Comparison of ENCODE assay signal across 10 cellular contexts in genomic region chr1:165629848-165630628, GRCh38. TPM values are rescaled to one million over a fixed set of nuclear protein-coding genes. Genes with fewer than 3 reads are reported as not detected.
DNase-seq lines count a peak whose midpoint lies in the region; ATAC-seq and TF ChIP-seq lines count a peak whose summit lies in the region.
"Had no signal": no experiment of that assay in that cellular context is flagged by ENCODE, and none has a peak within 500 bp of the region (broad histone marks: within the 10 kb centered on the region; RNA-seq: fewer than 3 reads in every experiment).

No MANE protein-coding gene starts in this region.

- no peaks in the 10 kb centered on the region for H3K27me3 ChIP-seq in lower lobe of right lung (ENCODE audit: low read depth)

- in situ Hi-C loops in astrocyte of the cerebellum (cut with HindIII; ENCODE audit: low sequenced_read_pairs), result no loop called here

- peaks cover 35% of the 10 kb centered on the region for H3K4me1 ChIP-seq in lower lobe of right lung

- no peaks in the 10 kb centered on the region for H3K36me3 ChIP-seq in lower lobe of right lung

- CTCF ChIA-PET in activated CD8-positive, alpha-beta memory T cell treated with anti-CD3 and anti-CD28 coated beads, Interleukin-2, amount 10 ng/mL, durations not matched to agents 7 days and 5 days (lab: Charles Lee), result interaction anchor here (0.6 to 1.7 kb wide), 4 partner anchors 16 to 54 kb away, joined by 3 to 6 read pairs (median 4); no protein-coding TSS in a partner anchor

- H3K4me3 Mint-ChIP-seq in activated CD8-positive, alpha-beta memory T cell treated with anti-CD3 and anti-CD28 coated beads, Interleukin-2, amount 10 ng/mL, durations not matched to agents 7 days and 5 days, result no peak overlapping the region
- H3K4me3 Mint-ChIP-seq: stimulated activated naive CD8-positive, alpha-beta T cell treated with anti-CD3 and anti-CD28 coated beads, Interleukin-15, Interleukin-2, amounts not matched to agents 100 ng/mL and 50 ng/mL, for 24 hours had no signal

- peak overlapping the region; percentile 89 for H3K4me3 ChIP-seq in Jurkat, Clone E6-1 (ENCODE audit: low read length)
- H3K4me3 ChIP-seq in astrocyte of the cerebellum (ENCODE audit: low read depth, low read length), result peak overlapping the region; percentile 98
- peak overlapping the region; percentile 95 for H3K4me3 ChIP-seq in lower lobe of right lung

- H3K4me1 Mint-ChIP-seq in activated CD8-positive, alpha-beta memory T cell treated with anti-CD3 and anti-CD28 coated beads, Interleukin-2, amount 10 ng/mL, durations not matched to agents 7 days and 5 days, result peaks cover 28% of the 10 kb centered on the region

- peak overlapping the region; percentile 18 for H3K27ac Mint-ChIP-seq in activated CD8-positive, alpha-beta memory T cell treated with anti-CD3 and anti-CD28 coated beads, Interleukin-2, amount 10 ng/mL, durations not matched to agents 7 days and 5 days
- H3K27ac Mint-ChIP-seq: activated naive CD4-positive, alpha-beta T cell treated with anti-CD3 and anti-CD28 coated beads, Interleukin-2, amount 50 U/mL, for 72 hours; stimulated activated naive CD8-positive, alpha-beta T cell treated with anti-CD3 and anti-CD28 coated beads, Interleukin-15, Interleukin-2, amounts not matched to agents 100 ng/mL and 50 ng/mL, for 24 hours had no signal

- no peaks in the 10 kb centered on the region for H3K9me3 Mint-ChIP-seq in activated CD8-positive, alpha-beta memory T cell treated with anti-CD3 and anti-CD28 coated beads, Interleukin-2, amount 10 ng/mL, durations not matched to agents 7 days and 5 days (ENCODE audit: low read depth)
- H3K9me3 Mint-ChIP-seq: activated naive CD4-positive, alpha-beta T cell treated with anti-CD3 and anti-CD28 coated beads, Interleukin-2, amount 50 U/mL, for 72 hours; stimulated activated naive CD8-positive, alpha-beta T cell treated with anti-CD3 and anti-CD28 coated beads, Interleukin-15, Interleukin-2, amounts not matched to agents 100 ng/mL and 50 ng/mL, for 24 hours had no signal

- TF ChIP-seq CTCF in astrocyte of the cerebellum (IDR thresholded peaks at IDR 0.05; ENCODE audit: low read depth, low read length, missing control alignments), result no peak
- TF ChIP-seq CTCF in lower lobe of right lung (IDR thresholded peaks at IDR 0.05), result no peak

- H3K27ac ChIP-seq in lower lobe of right lung, result peak overlapping the region; percentile 89

- intact Hi-C loops in lower lobe of right lung (cut with DNase I), result no loop called here

- H3K27me3 Mint-ChIP-seq in activated CD8-positive, alpha-beta memory T cell treated with anti-CD3 and anti-CD28 coated beads, Interleukin-2, amount 10 ng/mL, durations not matched to agents 7 days and 5 days, result no peaks in the 10 kb centered on the region

- H3K9me3 ChIP-seq in lower lobe of right lung, result no peaks in the 10 kb centered on the region

- no peaks in the 10 kb centered on the region for H3K36me3 Mint-ChIP-seq in activated CD8-positive, alpha-beta memory T cell treated with anti-CD3 and anti-CD28 coated beads, Interleukin-2, amount 10 ng/mL, durations not matched to agents 7 days and 5 days
- H3K36me3 Mint-ChIP-seq: activated naive CD4-positive, alpha-beta T cell treated with anti-CD3 and anti-CD28 coated beads, Interleukin-2, amount 50 U/mL, for 72 hours had no signal

- DNase-seq in activated CD8-positive, alpha-beta memory T cell treated with anti-CD3 and anti-CD28 coated beads, Interleukin-2, amount 10 ng/mL, durations not matched to agents 7 days and 5 days, result no peak
- no peak for DNase-seq in activated CD8-positive, alpha-beta memory T cell treated with anti-CD3 and anti-CD28 coated beads, Interleukin-2, amount 50 U/mL, for 4 hours
- no peak for DNase-seq in Jurkat, Clone E6-1 (ENCODE audit: low read depth, low spot score)
- no peak for DNase-seq in astrocyte of the cerebellum (ENCODE audit: low read depth)
- DNase-seq in lower lobe of right lung, result no peak
- no peak for DNase-seq in midbrain (lab: John Stamatoyannopoulos, UW)
- no peak for DNase-seq in GDM1 (lab: John Stamatoyannopoulos, UW)
- no peak for DNase-seq in GM03348 (ENCODE audit: low spot score)

- ATAC-seq in activated CD8-positive, alpha-beta memory T cell treated with anti-CD3 and anti-CD28 coated beads, Interleukin-2, amount 10 ng/mL, durations not matched to agents 7 days and 5 days, result no peak
- ATAC-seq in lower lobe of right lung, result peak; percentile 1 to 6

RNA-seq across cellular contexts. Expression of gene MGST3, which starts 1.0 kb away (rescaled TPM):
- total RNA-seq in activated CD8-positive, alpha-beta memory T cell treated with anti-CD3 and anti-CD28 coated beads, Interleukin-2, amount 10 ng/mL, durations not matched to agents 7 days and 5 days, result 10 to 100 TPM; 53.7 to 58.4 TPM
- 90.7 TPM for polyA plus RNA-seq in Jurkat, Clone E6-1 (2012; ENCODE audit: insufficient read depth, insufficient read length)
- 216 TPM for total RNA-seq in lower lobe of right lung
